Comparison of ENCODE assay signal across 8 cellular contexts in the genomic region with DNA sequence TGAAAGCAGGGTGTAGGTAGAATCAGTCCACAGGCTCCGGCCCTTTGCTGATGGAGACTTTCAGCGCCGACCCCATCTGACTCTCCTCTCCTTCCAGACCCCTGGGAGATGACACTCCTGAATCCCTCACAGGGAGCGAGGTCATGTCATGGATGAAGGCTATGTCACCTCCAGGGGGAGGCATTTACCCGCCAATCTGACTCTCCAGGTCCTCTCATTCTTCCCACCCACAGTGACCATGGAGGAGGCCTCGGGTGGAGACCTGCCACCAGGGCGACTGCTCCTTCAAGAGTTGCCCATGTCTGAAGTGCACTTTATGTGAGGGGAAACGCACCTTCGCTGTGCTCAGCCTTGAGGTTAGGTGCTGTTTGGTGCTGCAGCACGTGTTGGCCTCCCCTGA.
DNase-seq lines count a peak whose midpoint lies in the region; ATAC-seq and TF ChIP-seq lines count a peak whose summit lies in the region.

No MANE protein-coding gene starts in this region.

- no peak overlapping the region for H4K91ac ChIP-seq in IMR-90 (ENCODE audit: insufficient read depth, low read depth, low read length)

- no TSS peak for BruUV-seq in IMR-90 (replicated peaks; lab: Mats Ljungman, UMichigan)

- no peaks in the 10 kb centered on the region for H4K20me1 ChIP-seq in IMR-90 (ENCODE audit: insufficient read depth, low read length)

- no peak for TF ChIP-seq POLR2A in IMR-90 (IDR thresholded peaks at IDR 0.05; ENCODE audit: low read depth, low read length)

- intact Hi-C loops in IMR-90 (cut with micrococcal nuclease) = no loop called here

- CTCF ChIA-PET in IMR-90 (lab: Yijun Ruan, JAX) = interaction anchor here (0.7 kb wide), 1 partner anchor 48 kb away, joined by 7 read pairs; no protein-coding TSS in a partner anchor

- H4K5ac ChIP-seq in IMR-90 (ENCODE audit: low read depth, low read length) = no peak overlapping the region
- no peak overlapping the region for H4K5ac ChIP-seq in mesendoderm (ENCODE audit: low read length)

- H3K79me2 ChIP-seq in mesendoderm (ENCODE audit: control insufficient read depth, insufficient read depth, low read length) = no peaks in the 10 kb centered on the region

- H3K36me3 Mint-ChIP-seq in activated T-helper 17 cell treated with anti-CD3 and anti-CD28 coated beads, Interleukin-2, amount 50 U/mL, for 72 hours (ENCODE audit: low read depth) = no peaks in the 10 kb centered on the region

- H3K4me3 Mint-ChIP-seq in activated T-helper 17 cell treated with anti-CD3 and anti-CD28 coated beads, Interleukin-2, amount 50 U/mL, for 72 hours = peak overlapping the region; percentile 90

- peak overlapping the region in 1 of 2 experiments; percentile 19; a peak in 1 of 4 replicates for H4K8ac ChIP-seq in IMR-90 (ENCODE audit: low read depth in 2 of 2, low read length in 2 of 2)
- H4K8ac ChIP-seq in mesendoderm (ENCODE audit: low read depth, low read length) = no peak overlapping the region

- H2BK5ac ChIP-seq in IMR-90 (ENCODE audit: low read depth, low read length, poor library complexity, severe bottlenecking) (no peak overlapping the region), mesendoderm (ENCODE audit: low read length) (no peak overlapping the region)

- H3K27me3 Mint-ChIP-seq in activated T-helper 17 cell treated with anti-CD3 and anti-CD28 coated beads, Interleukin-2, amount 50 U/mL, for 72 hours = no peaks in the 10 kb centered on the region

- H3K79me1 ChIP-seq in IMR-90 (ENCODE audit: low read depth in 1 of 2, low read length in 2 of 2) (no peaks in the 10 kb centered on the region), mesendoderm (ENCODE audit: low read length) (no peaks in the 10 kb centered on the region)

- peak; percentile 41 for DNase-seq in Daoy (ENCODE audit: low read depth)
- no peak for DNase-seq in IMR-90
- DNase-seq in mesendoderm = peak; percentile 81
- no peak for DNase-seq in coronary artery (ENCODE audit: low spot score)
- DNase-seq in epidermal melanocyte (ENCODE audit: insufficient read length, low spot score) = no peak

- no peak overlapping the region for H3K27ac Mint-ChIP-seq in activated T-helper 17 cell treated with anti-CD3 and anti-CD28 coated beads, Interleukin-2, amount 50 U/mL, for 72 hours

- H3K23ac ChIP-seq in IMR-90 (ENCODE audit: low read depth, low read length) (no peak overlapping the region), mesendoderm (ENCODE audit: low read length) (no peak overlapping the region)

- H2BK120ac ChIP-seq in IMR-90 (ENCODE audit: low read depth, low read length) = no peak overlapping the region
- no peak overlapping the region for H2BK120ac ChIP-seq in mesendoderm (ENCODE audit: low read depth, low read length)

- H3K4me1 ChIP-seq in IMR-90 (ENCODE audit: control insufficient read depth, insufficient read depth, low read length) (peaks cover 32% of the 10 kb centered on the region), mesendoderm (ENCODE audit: control insufficient read depth, low read depth, low read length) (no peaks in the 10 kb centered on the region)

- H3K36me3 ChIP-seq in IMR-90 (ENCODE audit: control insufficient read depth, insufficient read depth, low read length) = no peaks in the 10 kb centered on the region
- H3K36me3 ChIP-seq in mesendoderm (ENCODE audit: control insufficient read depth, insufficient read depth, low read length) = no peaks in the 10 kb centered on the region

- 0 out of 2 replicates have a peak overlapping the region, but pooled peaks have one; percentile 19 for H3K14ac ChIP-seq in IMR-90 (replicated peaks; ENCODE audit: low read depth, low read length)

- H3K4ac ChIP-seq in IMR-90 (ENCODE audit: low read depth, low read length) = no peak overlapping the region
- H3K4ac ChIP-seq in mesendoderm (ENCODE audit: low read depth, low read length) = no peak overlapping the region

- POLR2A ChIA-PET in IMR-90 (lab: Charles Lee; ENCODE audit: unreplicated experiment) = no interaction called here

- no peak overlapping the region for H3K4me2 ChIP-seq in IMR-90 (ENCODE audit: low read depth, low read length)
- H3K4me2 ChIP-seq in mesendoderm (ENCODE audit: low read length) = no peak overlapping the region

- H2BK20ac ChIP-seq in IMR-90 (ENCODE audit: low read depth, low read length) = no peak overlapping the region

- H2BK15ac ChIP-seq in IMR-90 (ENCODE audit: low read depth, low read length) (no peak overlapping the region), mesendoderm (replicated peaks; ENCODE audit: low read depth) (no peak overlapping the region)

- 85% methylated on average over 4 of the region's 10 CpGs; no CpG with 5 or more reads in 1 of the 2 experiments for WGBS in IMR-90 (ENCODE audit: extremely low coverage in 2 of 2, insufficient read length in 1 of 2), 2 experiments
- no CpG with 5 or more reads among the region's 10 CpGs for WGBS in mesendoderm (ENCODE audit: extremely low coverage, insufficient coverage, low lambda C conversion rate)

- ATAC-seq in IMR-90 (ENCODE audit: low read depth) (no peak), HG02642 (IDR thresholded peaks at IDR 0.05; ENCODE audit: poor library complexity, unreplicated experiment) (no peak), GM18909 (IDR thresholded peaks at IDR 0.05; ENCODE audit: poor library complexity, unreplicated experiment) (no peak)
- no peak for ATAC-seq in activated T-helper 17 cell treated with anti-CD3 and anti-CD28 coated beads, Interleukin-2, amount 50 U/mL, for 72 hours (replicated peaks)

- no peak overlapping the region for H3K27ac ChIP-seq in IMR-90 (ENCODE audit: insufficient read depth, low read length)
- no peak overlapping the region for H3K27ac ChIP-seq in mesendoderm (ENCODE audit: low read depth, low read length)
- H3K27ac ChIP-seq in coronary artery = no peak overlapping the region

- no peak overlapping the region for H2AFZ ChIP-seq in IMR-90 (replicated peaks; ENCODE audit: low read length, poor library complexity)

- no peak overlapping the region for H3K9ac ChIP-seq in IMR-90 (ENCODE audit: low read depth, low read length)
- no peak overlapping the region for H3K9ac ChIP-seq in mesendoderm (ENCODE audit: low read length)

- no peak overlapping the region for H3K56ac ChIP-seq in IMR-90 (ENCODE audit: extremely low read depth, insufficient read depth, low read length)
- H3K56ac ChIP-seq in mesendoderm (ENCODE audit: low read length) = no peak overlapping the region

- H3K27me3 ChIP-seq in IMR-90 (ENCODE audit: control insufficient read depth, insufficient read depth, low read length) (no peaks in the 10 kb centered on the region), mesendoderm (ENCODE audit: insufficient read depth, low read length, poor library complexity) (no peaks in the 10 kb centered on the region)

- H2AK9ac ChIP-seq in IMR-90 (replicated peaks; ENCODE audit: low read depth, low read length, poor library complexity) = no peak overlapping the region

- H3K4me3 ChIP-seq in IMR-90 (ENCODE audit: insufficient read depth, low read depth, low read length) = no peak overlapping the region
- H3K4me3 ChIP-seq in mesendoderm (ENCODE audit: low read length) = no peak overlapping the region
- H3K4me3 ChIP-seq in coronary artery = no peak overlapping the region

- peaks cover 6% of the 10 kb centered on the region for H3K9me1 ChIP-seq in IMR-90 (ENCODE audit: insufficient read depth, low read length)

- H3K18ac ChIP-seq in IMR-90 (ENCODE audit: low read depth, low read length) = no peak overlapping the region
- no peak overlapping the region for H3K18ac ChIP-seq in mesendoderm (ENCODE audit: low read length)

- in situ Hi-C loops in IMR-90 (cut with MboI; ENCODE audit: low sequenced_read_pairs) = loop anchor here (5.0 kb wide), 1 partner anchor 37 kb away; no protein-coding TSS in a partner anchor

- H3K9me3 ChIP-seq in IMR-90 (ENCODE audit: control insufficient read depth, insufficient read depth, low read length) = no peaks in the 10 kb centered on the region

- H3K9me3 Mint-ChIP-seq in activated T-helper 17 cell treated with anti-CD3 and anti-CD28 coated beads, Interleukin-2, amount 50 U/mL, for 72 hours = no peaks in the 10 kb centered on the region

- TF ChIP-seq RAD21 in IMR-90 (IDR thresholded peaks at IDR 0.05; ENCODE audit: low read length) = peak; percentile 25; the same call in 1 of the 2 replicates

- no peak for TF ChIP-seq CTCF in IMR-90 (conservative IDR thresholded peaks at IDR 0.05; ENCODE audit: low read depth, low read length)
- TF ChIP-seq CTCF in coronary artery (IDR thresholded peaks at IDR 0.05) = no peak

- dilution Hi-C loops in IMR-90 (cut with HindIII; ENCODE audit: low sequenced_read_pairs, unreplicated experiment) = no loop called here

- peak overlapping the region; percentile 82; the same call in 1 of the 2 replicates for H2AK5ac ChIP-seq in IMR-90 (ENCODE audit: low read depth, low read length)
- no peak overlapping the region for H2AK5ac ChIP-seq in mesendoderm (ENCODE audit: low read length)

- H3K4me1 Mint-ChIP-seq in activated T-helper 17 cell treated with anti-CD3 and anti-CD28 coated beads, Interleukin-2, amount 50 U/mL, for 72 hours = peaks cover 59% of the 10 kb centered on the region

TF ChIP-seq in IMR-90, 13 proteins besides CTCF, POLR2A, EP300 and RAD21:
- TF ChIP-seq BHLHE40 (IDR thresholded peaks at IDR 0.05; ENCODE audit: low read depth, low read length) (no peak), RFX5 (IDR thresholded peaks at IDR 0.05; ENCODE audit: low read depth, low read length) (no peak), CEBPB (IDR thresholded peaks at IDR 0.05; ENCODE audit: low read depth, low read length) (no peak), FOS (IDR thresholded peaks at IDR 0.05; ENCODE audit: low read depth, low read length) (no peak), RCOR1 (IDR thresholded peaks at IDR 0.05; ENCODE audit: insufficient replicate concordance, low read length) (no peak)
- TF ChIP-seq, protein P1, sequence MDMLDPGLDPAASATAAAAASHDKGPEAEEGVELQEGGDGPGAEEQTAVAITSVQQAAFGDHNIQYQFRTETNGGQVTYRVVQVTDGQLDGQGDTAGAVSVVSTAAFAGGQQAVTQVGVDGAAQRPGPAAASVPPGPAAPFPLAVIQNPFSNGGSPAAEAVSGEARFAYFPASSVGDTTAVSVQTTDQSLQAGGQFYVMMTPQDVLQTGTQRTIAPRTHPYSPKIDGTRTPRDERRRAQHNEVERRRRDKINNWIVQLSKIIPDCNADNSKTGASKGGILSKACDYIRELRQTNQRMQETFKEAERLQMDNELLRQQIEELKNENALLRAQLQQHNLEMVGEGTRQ (IDR thresholded peaks at IDR 0.05; ENCODE audit: low read depth, low read length) = no peak
TF ChIP-seq in IMR-90: peak in this region for 0.

Comparison
In these comparisons a context has a peak if more than half of its experiments do, and no peak if none do; other contexts are left out.
1. DNase-seq: peak in Daoy (single experiment) and mesendoderm (single experiment); none in IMR-90 (single experiment), coronary artery (single experiment) and epidermal melanocyte (single experiment).